In the genomic region with DNA sequence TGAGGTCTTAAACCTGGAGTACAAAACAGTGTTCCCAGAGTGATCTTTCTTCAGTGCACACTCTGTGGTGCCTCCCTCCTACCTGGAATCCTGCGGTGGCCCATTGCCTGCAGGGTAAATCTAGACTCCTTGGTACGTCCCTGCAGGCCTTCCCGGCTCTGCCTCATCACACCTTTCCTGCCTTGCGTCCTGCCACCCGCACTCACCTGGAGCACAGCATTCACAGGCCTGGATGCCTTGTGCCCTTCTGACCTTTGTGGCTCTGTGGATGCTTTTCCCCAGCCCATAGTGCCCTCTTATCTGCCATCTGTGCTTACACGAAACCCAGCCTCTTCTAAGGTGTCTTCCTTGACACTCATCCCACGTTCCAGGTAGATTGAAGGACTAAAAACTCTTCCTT, we compare ENCODE assay signal across 1 cellular context.
TF ChIP-seq lines count a peak whose summit lies in the region.

No MANE protein-coding gene starts in this region.

TF ChIP-seq in WTC11, 78 proteins besides CTCF, POLR2A, EP300 and RAD21 (continued from another document):
- TF ChIP-seq, protein P1, sequence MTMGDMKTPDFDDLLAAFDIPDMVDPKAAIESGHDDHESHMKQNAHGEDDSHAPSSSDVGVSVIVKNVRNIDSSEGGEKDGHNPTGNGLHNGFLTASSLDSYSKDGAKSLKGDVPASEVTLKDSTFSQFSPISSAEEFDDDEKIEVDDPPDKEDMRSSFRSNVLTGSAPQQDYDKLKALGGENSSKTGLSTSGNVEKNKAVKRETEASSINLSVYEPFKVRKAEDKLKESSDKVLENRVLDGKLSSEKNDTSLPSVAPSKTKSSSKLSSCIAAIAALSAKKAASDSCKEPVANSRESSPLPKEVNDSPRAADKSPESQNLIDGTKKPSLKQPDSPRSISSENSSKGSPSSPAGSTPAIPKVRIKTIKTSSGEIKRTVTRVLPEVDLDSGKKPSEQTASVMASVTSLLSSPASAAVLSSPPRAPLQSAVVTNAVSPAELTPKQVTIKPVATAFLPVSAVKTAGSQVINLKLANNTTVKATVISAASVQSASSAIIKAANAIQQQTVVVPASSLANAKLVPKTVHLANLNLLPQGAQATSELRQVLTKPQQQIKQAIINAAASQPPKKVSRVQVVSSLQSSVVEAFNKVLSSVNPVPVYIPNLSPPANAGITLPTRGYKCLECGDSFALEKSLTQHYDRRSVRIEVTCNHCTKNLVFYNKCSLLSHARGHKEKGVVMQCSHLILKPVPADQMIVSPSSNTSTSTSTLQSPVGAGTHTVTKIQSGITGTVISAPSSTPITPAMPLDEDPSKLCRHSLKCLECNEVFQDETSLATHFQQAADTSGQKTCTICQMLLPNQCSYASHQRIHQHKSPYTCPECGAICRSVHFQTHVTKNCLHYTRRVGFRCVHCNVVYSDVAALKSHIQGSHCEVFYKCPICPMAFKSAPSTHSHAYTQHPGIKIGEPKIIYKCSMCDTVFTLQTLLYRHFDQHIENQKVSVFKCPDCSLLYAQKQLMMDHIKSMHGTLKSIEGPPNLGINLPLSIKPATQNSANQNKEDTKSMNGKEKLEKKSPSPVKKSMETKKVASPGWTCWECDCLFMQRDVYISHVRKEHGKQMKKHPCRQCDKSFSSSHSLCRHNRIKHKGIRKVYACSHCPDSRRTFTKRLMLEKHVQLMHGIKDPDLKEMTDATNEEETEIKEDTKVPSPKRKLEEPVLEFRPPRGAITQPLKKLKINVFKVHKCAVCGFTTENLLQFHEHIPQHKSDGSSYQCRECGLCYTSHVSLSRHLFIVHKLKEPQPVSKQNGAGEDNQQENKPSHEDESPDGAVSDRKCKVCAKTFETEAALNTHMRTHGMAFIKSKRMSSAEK (CRISPR knock-in tag; IDR thresholded peaks at IDR 0.05; ENCODE audit: borderline replicate concordance), result no peak
- TF ChIP-seq, protein P2, sequence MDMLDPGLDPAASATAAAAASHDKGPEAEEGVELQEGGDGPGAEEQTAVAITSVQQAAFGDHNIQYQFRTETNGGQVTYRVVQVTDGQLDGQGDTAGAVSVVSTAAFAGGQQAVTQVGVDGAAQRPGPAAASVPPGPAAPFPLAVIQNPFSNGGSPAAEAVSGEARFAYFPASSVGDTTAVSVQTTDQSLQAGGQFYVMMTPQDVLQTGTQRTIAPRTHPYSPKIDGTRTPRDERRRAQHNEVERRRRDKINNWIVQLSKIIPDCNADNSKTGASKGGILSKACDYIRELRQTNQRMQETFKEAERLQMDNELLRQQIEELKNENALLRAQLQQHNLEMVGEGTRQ (CRISPR knock-in tag; IDR thresholded peaks at IDR 0.05), result no peak
- no peak for TF ChIP-seq KAT7 (CRISPR knock-in tag; IDR thresholded peaks at IDR 0.05; ENCODE audit: borderline replicate concordance)
